8 cellular contexts compared by ENCODE assay signal in genomic region chr2:235793163-235793752, GRCh38.
DNase-seq lines count a peak whose midpoint lies in the region; ATAC-seq and TF ChIP-seq lines count a peak whose summit lies in the region.

No MANE protein-coding gene starts in this region.

- H3K4me1 Mint-ChIP-seq in activated CD8-positive, alpha-beta T cell treated with anti-CD3 and anti-CD28 coated beads for 36 hours (ENCODE audit: low read depth): peaks cover 2% of the 10 kb centered on the region

- H3K27me3 Mint-ChIP-seq in activated CD8-positive, alpha-beta T cell treated with anti-CD3 and anti-CD28 coated beads for 36 hours: peaks cover 9% of the 10 kb centered on the region

- H3K27ac ChIP-seq in vagina: no peak overlapping the region

- H3K4me3 ChIP-seq in AG09309 (ENCODE audit: control insufficient read depth, low read depth, low read length) (no peak overlapping the region), H7 (ENCODE audit: insufficient read depth, low read depth, low read length) (no peak overlapping the region), vagina (no peak overlapping the region)

- no peaks in the 10 kb centered on the region for H3K9me3 Mint-ChIP-seq in activated CD8-positive, alpha-beta T cell treated with anti-CD3 and anti-CD28 coated beads for 36 hours

- no peaks in the 10 kb centered on the region for H3K27me3 ChIP-seq in H7 (ENCODE audit: control insufficient read depth, insufficient read depth, low read length)
- H3K27me3 ChIP-seq in vagina: no peaks in the 10 kb centered on the region

- no peak for DNase-seq in AG09309 (ENCODE audit: low read depth)
- DNase-seq in H7: peak; percentile 71
- DNase-seq in activated CD8-positive, alpha-beta T cell treated with anti-CD3 and anti-CD28 coated beads for 36 hours: peak; percentile 17
- peak; percentile 56 for DNase-seq in iPS-NIHi7 (ENCODE audit: extremely low spot score)
- no peak for DNase-seq in vagina (ENCODE audit: extremely low spot score in 2 of 2)

- TF ChIP-seq POLR2A in vagina (IDR thresholded peaks at IDR 0.05): no peak

- POLR2A ChIA-PET in activated CD8-positive, alpha-beta T cell treated with anti-CD3 and anti-CD28 coated beads for 36 hours (lab: Charles Lee): no interaction called here

- CTCF ChIA-PET in activated CD8-positive, alpha-beta T cell treated with anti-CD3 and anti-CD28 coated beads for 36 hours (lab: Charles Lee): interaction anchor here (0.9 to 1.3 kb wide), 2 partner anchors 14 to 387 kb away, joined by 3 read pairs; no protein-coding TSS in a partner anchor

- no peak for ATAC-seq in activated CD8-positive, alpha-beta T cell treated with anti-CD3 and anti-CD28 coated beads for 36 hours
- ATAC-seq in HG02623 (IDR thresholded peaks at IDR 0.05; ENCODE audit: unreplicated experiment): no peak
- no peak for ATAC-seq in GM18873 (IDR thresholded peaks at IDR 0.05; ENCODE audit: low FRiP score, unreplicated experiment)
- no peak for ATAC-seq in HG02763 (IDR thresholded peaks at IDR 0.05; ENCODE audit: unreplicated experiment)

- no peak overlapping the region for H3K4me3 Mint-ChIP-seq in activated CD8-positive, alpha-beta T cell treated with anti-CD3 and anti-CD28 coated beads for 36 hours

- no peaks in the 10 kb centered on the region for H3K9me3 ChIP-seq in vagina

- H3K4me1 ChIP-seq in vagina: no peaks in the 10 kb centered on the region

- TF ChIP-seq CTCF in AG09309 (IDR thresholded peaks at IDR 0.05; ENCODE audit: control insufficient read depth, insufficient read depth, low read depth, low read length, missing control alignments) (peak; percentile 33), vagina (IDR thresholded peaks at IDR 0.05) (no peak)
- no peak for TF ChIP-seq CTCF in activated CD8-positive, alpha-beta T cell treated with anti-CD3 and anti-CD28 coated beads for 36 hours (IDR thresholded peaks at IDR 0.05)

- no peak overlapping the region for H3K27ac Mint-ChIP-seq in activated CD8-positive, alpha-beta T cell treated with anti-CD3 and anti-CD28 coated beads for 36 hours

- no peaks in the 10 kb centered on the region for H3K36me3 Mint-ChIP-seq in activated CD8-positive, alpha-beta T cell treated with anti-CD3 and anti-CD28 coated beads for 36 hours (ENCODE audit: low read depth)

- H3K36me3 ChIP-seq in H7 (replicated peaks; ENCODE audit: control insufficient read depth, insufficient read depth, low read length) (no peaks in the 10 kb centered on the region), vagina (peaks cover 0 to 8% of the 10 kb centered on the region in 2 donors)

- intact Hi-C loops in activated CD8-positive, alpha-beta T cell treated with anti-CD3 and anti-CD28 coated beads for 36 hours (cut with micrococcal nuclease): no loop called here
- intact Hi-C loops in vagina (cut with DNase I): no loop called here

Comparison
In these comparisons a context has a peak if more than half of its experiments do, and no peak if none do; other contexts are left out.
1. DNase-seq: peak in H7 (single experiment), activated CD8-positive, alpha-beta T cell treated with anti-CD3 and anti-CD28 coated beads for 36 hours (single experiment) and iPS-NIHi7 (single experiment); none in AG09309 (single experiment) and vagina (0 of 2).